Comparison of ENCODE assay signal across 1 cellular context in the genomic region with DNA sequence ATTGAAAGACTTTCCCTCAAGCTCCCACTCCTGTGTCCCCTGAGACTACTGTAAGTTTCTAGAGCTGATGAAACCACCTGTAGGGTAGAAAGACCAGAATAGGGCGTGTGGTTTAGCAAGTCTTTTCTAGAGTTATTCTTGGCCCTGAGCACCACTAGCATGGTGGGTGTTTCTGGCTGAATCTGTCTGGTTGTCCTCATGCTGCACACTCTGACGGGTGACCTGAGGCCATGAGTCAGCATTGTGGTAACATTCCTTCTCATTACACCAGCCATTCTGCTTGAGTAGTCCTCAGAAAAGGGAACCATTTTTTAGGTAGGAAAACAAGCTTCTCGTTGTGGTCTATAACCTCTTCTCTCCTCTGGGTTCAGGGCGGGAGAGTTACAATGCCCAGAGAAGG.
TF ChIP-seq lines count a peak whose summit lies in the region.

No MANE protein-coding gene starts in this region.

TF ChIP-seq in HEK293, 187 proteins besides CTCF, POLR2A, EP300 and RAD21 (continued from another document):
- TF ChIP-seq ZBTB20 (tag by site-specific recombination; IDR thresholded peaks at IDR 0.05) (no peak), ZNF670 (tag by site-specific recombination; IDR thresholded peaks at IDR 0.05; ENCODE audit: low read depth) (no peak), ZNF660 (tag by site-specific recombination; IDR thresholded peaks at IDR 0.05) (peak; percentile 29; the same call in 1 of the 2 replicates), ZNF335 (tag by site-specific recombination; conservative IDR thresholded peaks at IDR 0.05) (no peak)
TF ChIP-seq in HEK293: peak in this region for 3.
